8 cellular contexts compared by ENCODE assay signal in genomic region chr3:137946341-137946973, GRCh38.
DNase-seq lines count a peak whose midpoint lies in the region; ATAC-seq and TF ChIP-seq lines count a peak whose summit lies in the region.

No MANE protein-coding gene starts in this region.

- CTCF ChIA-PET in GM10248 (lab: Yijun Ruan, JAX): interaction anchor here (0.7 to 5.8 kb wide), 19 partner anchors 11 to 1874 kb away, joined by 3 to 34 read pairs (median 5); no protein-coding TSS in a partner anchor

- H3K9me3 Mint-ChIP-seq in endodermal cell: peaks cover 9% of the 10 kb centered on the region
- no peaks in the 10 kb centered on the region for H3K9me3 Mint-ChIP-seq in stimulated activated naive CD8-positive, alpha-beta T cell treated with anti-CD3 and anti-CD28 coated beads, Interleukin-15, amount 100 ng/mL, for 72 hours

- no peak overlapping the region for H3K9ac ChIP-seq in endodermal cell (ENCODE audit: extremely low read depth, low read length, poor library complexity, severe bottlenecking)

- peak; percentile 78 for ATAC-seq in HG03354 (IDR thresholded peaks at IDR 0.05; ENCODE audit: poor library complexity, severe bottlenecking, unreplicated experiment)
- peak; percentile 56 for ATAC-seq in mucosa of descending colon
- peak; percentile 47 for ATAC-seq in stimulated activated naive CD8-positive, alpha-beta T cell treated with anti-CD3 and anti-CD28 coated beads, Interleukin-15, amount 100 ng/mL, for 72 hours
- ATAC-seq in HG03196 (IDR thresholded peaks at IDR 0.05; ENCODE audit: unreplicated experiment): no peak

- peaks cover 8% of the 10 kb centered on the region for H3K4me1 Mint-ChIP-seq in endodermal cell
- H3K4me1 Mint-ChIP-seq in stimulated activated naive CD8-positive, alpha-beta T cell treated with anti-CD3 and anti-CD28 coated beads, Interleukin-15, amount 100 ng/mL, for 72 hours: no peaks in the 10 kb centered on the region

- TF ChIP-seq CTCF in GM10248 (IDR thresholded peaks at IDR 0.05; ENCODE audit: control extremely low read depth, extremely low read depth, low read depth, missing control alignments): peak; percentile 62
- TF ChIP-seq CTCF in endodermal cell (conservative IDR thresholded peaks at IDR 0.05): peak; percentile 89
- TF ChIP-seq CTCF in mucosa of descending colon (IDR thresholded peaks at IDR 0.05): peak; percentile 53

- POLR2A ChIA-PET in GM10248 (lab: Yijun Ruan, JAX): no interaction called here

- H3K4me3 ChIP-seq in endodermal cell (ENCODE audit: low read length): no peak overlapping the region
- no peak overlapping the region for H3K4me3 ChIP-seq in mucosa of descending colon

- peaks cover 12% of the 10 kb centered on the region for H3K27me3 ChIP-seq in endodermal cell (ENCODE audit: control insufficient read depth, insufficient read depth, low read length, poor library complexity, severe bottlenecking)

- DNase-seq in GM10248 (ENCODE audit: extremely low spot score): peak; percentile 53
- peak; percentile 72 for DNase-seq in NCI-H524 treated with DMSO at 0.1 percent for 48 hours (lab: John Stamatoyannopoulos, UW)
- DNase-seq in activated CD4-positive, alpha-beta T cell treated with anti-CD3 and anti-CD28 coated beads, Interleukin-2, amount 50 U/mL, for 1 hour: peak; percentile 41
- peak; percentile 85 for DNase-seq in endodermal cell
- DNase-seq in mucosa of descending colon: peak; percentile 36 to 62 (median 46)
- DNase-seq in stimulated activated naive CD8-positive, alpha-beta T cell treated with anti-CD3 and anti-CD28 coated beads, Interleukin-15, amount 100 ng/mL, for 72 hours: peak; percentile 39 to 40

- no peaks in the 10 kb centered on the region for H3K36me3 Mint-ChIP-seq in endodermal cell (ENCODE audit: low read depth)

- peaks cover 12% of the 10 kb centered on the region for H3K9me3 ChIP-seq in endodermal cell (ENCODE audit: control insufficient read depth, low read length)
- no peaks in the 10 kb centered on the region for H3K9me3 ChIP-seq in mucosa of descending colon

- H3K4me3 Mint-ChIP-seq in endodermal cell: no peak overlapping the region
- no peak overlapping the region for H3K4me3 Mint-ChIP-seq in stimulated activated naive CD8-positive, alpha-beta T cell treated with anti-CD3 and anti-CD28 coated beads, Interleukin-15, amount 100 ng/mL, for 72 hours

- intact Hi-C loops in mucosa of descending colon (cut with DNase I, micrococcal nuclease): loop anchor here (5.0 to 10.0 kb wide), 2 partner anchors 839 to 842 kb away; no protein-coding TSS in a partner anchor

- H3K36me3 ChIP-seq in endodermal cell (ENCODE audit: control insufficient read depth, insufficient read depth, low read length) (no peaks in the 10 kb centered on the region), mucosa of descending colon (ENCODE audit: low read depth) (no peaks in the 10 kb centered on the region)

- H3K4me1 ChIP-seq in endodermal cell (ENCODE audit: control insufficient read depth, insufficient read depth, low read length): no peaks in the 10 kb centered on the region
- no peaks in the 10 kb centered on the region for H3K4me1 ChIP-seq in mucosa of descending colon (ENCODE audit: low read depth)

- H3K27me3 Mint-ChIP-seq in endodermal cell (ENCODE audit: insufficient read depth): peaks cover 41% of the 10 kb centered on the region
- H3K27me3 Mint-ChIP-seq in stimulated activated naive CD8-positive, alpha-beta T cell treated with anti-CD3 and anti-CD28 coated beads, Interleukin-15, amount 100 ng/mL, for 72 hours: no peaks in the 10 kb centered on the region

- no peak overlapping the region for H3K27ac ChIP-seq in endodermal cell (ENCODE audit: low read depth, low read length)

- 11 to 20% methylated on average over 4 to 7 of the region's 7 CpGs for WGBS in endodermal cell (ENCODE audit: insufficient coverage in 1 of 2, insufficient read length in 1 of 2), 2 experiments

- H3K27ac Mint-ChIP-seq in endodermal cell: no peak overlapping the region
- no peak overlapping the region for H3K27ac Mint-ChIP-seq in stimulated activated naive CD8-positive, alpha-beta T cell treated with anti-CD3 and anti-CD28 coated beads, Interleukin-15, amount 100 ng/mL, for 72 hours
